3 cellular contexts compared by ENCODE assay signal in genomic region chr5:178050873-178051272, GRCh38. TPM values are rescaled to one million over a fixed set of nuclear protein-coding genes. Genes with fewer than 3 reads are reported as not detected.
"Had no signal": no experiment of that assay in that cellular context is flagged by ENCODE, and none has a peak within 500 bp of the region (broad histone marks: within the 10 kb centered on the region; RNA-seq: fewer than 3 reads in every experiment).

No MANE protein-coding gene starts in this region.

RNA-seq across cellular contexts. Expression of gene PROP1, which starts 54.8 kb away (rescaled TPM):
- total RNA-seq: LHCN-M2, M059J, MCF 10A had no signal
